In the genomic region with DNA sequence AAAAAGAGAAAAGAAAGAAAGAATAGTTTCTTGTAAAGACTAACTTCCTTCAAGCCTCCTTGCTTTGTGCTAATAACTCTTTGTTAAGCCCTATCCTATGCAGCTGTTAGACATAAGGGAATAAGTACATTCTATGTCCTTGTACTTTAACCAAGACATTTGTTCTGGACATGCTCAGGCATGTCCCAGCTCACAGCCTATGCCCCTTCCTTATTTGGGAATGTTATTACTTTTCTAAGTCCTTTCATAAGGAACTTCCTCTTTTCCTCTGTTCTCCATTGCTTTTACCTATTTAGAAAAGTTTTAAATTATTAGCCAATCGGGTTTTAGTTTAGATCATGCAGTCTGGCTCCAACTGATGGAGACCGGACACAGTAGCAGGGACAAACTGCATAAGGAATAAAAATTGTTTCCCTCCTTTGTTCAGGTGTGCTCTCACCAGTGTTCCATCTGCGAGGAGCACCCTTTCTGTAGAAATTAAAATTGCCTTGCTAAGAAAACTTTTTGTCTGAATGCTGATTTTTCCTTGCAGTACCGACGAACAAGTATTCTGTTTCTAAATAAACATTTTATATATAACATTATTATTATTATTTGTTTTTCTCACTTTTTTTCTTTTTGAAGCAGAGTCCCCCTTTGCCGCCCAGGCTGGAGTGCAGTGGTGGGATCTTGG, we compare ENCODE assay signal across 26 cellular contexts.
"Had no signal": no experiment of that assay in that cellular context is flagged by ENCODE, and none has a peak within 500 bp of the region (broad histone marks: within the 10 kb centered on the region; RNA-seq: fewer than 3 reads in every experiment).

No MANE protein-coding gene starts in this region.

- H3K4me1 Mint-ChIP-seq: activated naive CD8-positive, alpha-beta T cell treated with anti-CD3 and anti-CD28 coated beads, Interleukin-2, amount 10 ng/mL, durations not matched to agents 7 days and 5 days; endodermal cell had no signal

- H3K27me3 ChIP-seq: thyroid gland had no signal

- FAIRE-seq: colon, frontal cortex, urothelium cell line had no signal

- H3K4me3 Mint-ChIP-seq: activated CD4-positive, alpha-beta T cell treated with anti-CD3 and anti-CD28 coated beads, Interleukin-2, amount 10 ng/mL, durations not matched to agents 7 days and 5 days; activated CD8-positive, alpha-beta T cell treated with anti-CD3 and anti-CD28 coated beads, Interleukin-2, amount 10 ng/mL, durations not matched to agents 7 days and 5 days; activated naive CD8-positive, alpha-beta T cell treated with anti-CD3 and anti-CD28 coated beads, Interleukin-2, amount 10 ng/mL, durations not matched to agents 7 days and 5 days; activated T-cell treated with anti-CD3 and anti-CD28 coated beads, Interleukin-2, amount 50 U/mL, for 24 hours; endodermal cell; nephron progenitor cell had no signal

- ATAC-seq: activated CD4-positive, CD25-positive, alpha-beta regulatory T cell treated with anti-CD3 and anti-CD28 coated beads, Interleukin-2, amount 50 U/mL, for 24 hours; activated CD8-positive, alpha-beta T cell treated with anti-CD3 and anti-CD28 coated beads, Interleukin-2, amount 10 ng/mL, durations not matched to agents 7 days and 5 days had no signal

- H3K27ac ChIP-seq: epithelial cell of prostate, left ventricle myocardium inferior, thyroid gland had no signal

- H3K4me1 ChIP-seq: thyroid gland had no signal

- H3K9me3 ChIP-seq: thyroid gland had no signal

- H3K4me3 ChIP-seq: left ventricle myocardium inferior, thyroid gland had no signal

- H3K27ac Mint-ChIP-seq: activated CD4-positive, alpha-beta T cell treated with anti-CD3 and anti-CD28 coated beads, Interleukin-2, amount 10 ng/mL, durations not matched to agents 7 days and 5 days; activated CD8-positive, alpha-beta T cell treated with anti-CD3 and anti-CD28 coated beads, Interleukin-2, amount 10 ng/mL, durations not matched to agents 7 days and 5 days; activated naive CD8-positive, alpha-beta T cell treated with anti-CD3 and anti-CD28 coated beads, Interleukin-2, amount 10 ng/mL, durations not matched to agents 7 days and 5 days; activated T-cell treated with anti-CD3 and anti-CD28 coated beads, Interleukin-2, amount 50 U/mL, for 24 hours; activated T-helper 2 cell treated with anti-CD3 and anti-CD28 coated beads, Interferon-gamma antibody, Interleukin-2, Interleukin-4, amounts not matched to agents 10 μg/mL and 5 μg/mL and 100 μg/mL, durations not matched to agents 14 hours and 24 hours and 36 hours; endodermal cell; nephron progenitor cell had no signal

- DNase-seq: activated CD4-positive, alpha-beta T cell treated with anti-CD3 and anti-CD28 coated beads, Interleukin-2, amount 10 ng/mL, durations not matched to agents 7 days and 5 days; activated CD8-positive, alpha-beta T cell treated with anti-CD3 and anti-CD28 coated beads, Interleukin-2, amount 10 ng/mL, durations not matched to agents 7 days and 5 days; activated naive CD4-positive, alpha-beta T cell treated with Interleukin-2 at 50 U/mL for 16 hours; activated naive CD8-positive, alpha-beta T cell treated with anti-CD3 and anti-CD28 coated beads, Interleukin-2, amount 10 ng/mL, durations not matched to agents 7 days and 5 days; activated T-cell treated with anti-CD3 and anti-CD28 coated beads, Interleukin-2, amount 50 U/mL, for 24 hours; amygdala; endodermal cell; head of caudate nucleus; left ventricle myocardium inferior; mammary epithelial cell; midbrain; nephron progenitor cell; occipital lobe; posterior cingulate gyrus; stimulated activated CD4-positive, alpha-beta T cell treated with anti-CD3 and anti-CD28 coated beads, Interleukin-12 subunit alpha, Interleukin-12 subunit beta, amount 100 ng/mL, for 4 hours; stimulated activated CD4-positive, alpha-beta T cell treated with anti-CD3 and anti-CD28 coated beads, Interleukin-1b, Interleukin-23, amount 100 ng/mL, for 48 hours; stimulated activated CD8-positive, alpha-beta memory T cell treated with anti-CD3 and anti-CD28 coated beads, Interleukin-4, amount 100 ng/mL, for 48 hours; stimulated activated naive CD4-positive, alpha-beta T cell treated with Interleukin-2 at 50 U/mL for 16 hours; T1000; thyroid gland had no signal

- H3K36me3 ChIP-seq: left ventricle myocardium inferior, thyroid gland had no signal
